Comparison of ENCODE assay signal across 10 cellular contexts in genomic region chr10:71064413-71065118, GRCh38.
DNase-seq lines count a peak whose midpoint lies in the region; TF ChIP-seq lines count a peak whose summit lies in the region.
"Had no signal": no experiment of that assay in that cellular context is flagged by ENCODE, and none has a peak within 500 bp of the region (broad histone marks: within the 10 kb centered on the region; RNA-seq: fewer than 3 reads in every experiment).

No MANE protein-coding gene starts in this region.

- TF ChIP-seq CTCF in MM.1S (IDR thresholded peaks at IDR 0.05; ENCODE audit: low read length) (peak; percentile 32), nephron progenitor cell (IDR thresholded peaks at IDR 0.05) (no peak)

- H3K4me2 ChIP-seq in MM.1S (ENCODE audit: low read depth, low read length): no peak overlapping the region

- H3K27ac ChIP-seq in MM.1S (ENCODE audit: low read length): no peak overlapping the region

- no peaks in the 10 kb centered on the region for H3K79me2 ChIP-seq in MM.1S (ENCODE audit: low read length)

- H3K4me3 ChIP-seq in MM.1S (ENCODE audit: low read length): no peak overlapping the region

- no peak overlapping the region for H3K9ac ChIP-seq in MM.1S (ENCODE audit: low read length)

- no peaks in the 10 kb centered on the region for H3K36me3 ChIP-seq in MM.1S (replicated peaks; ENCODE audit: insufficient read depth, low read length)

- peak overlapping the region; percentile 15 for H3K4me3 Mint-ChIP-seq in nephron progenitor cell
- H3K4me3 Mint-ChIP-seq: activated T-cell treated with anti-CD3 and anti-CD28 coated beads, Interleukin-2, amount 50 U/mL, for 24 hours had no signal

- no peaks in the 10 kb centered on the region for H4K20me1 ChIP-seq in MM.1S (ENCODE audit: insufficient read depth, low read length)

- H3K4me1 ChIP-seq in MM.1S (ENCODE audit: low read length): no peaks in the 10 kb centered on the region

- DNase-seq in ELR (ENCODE audit: low read depth): peak; percentile 11
- no peak for DNase-seq in MM.1S
- DNase-seq in dermis blood vessel endothelial cell: peak; percentile 15
- DNase-seq in nephron progenitor cell: no peak
- DNase-seq in SIG-M5 treated with dmso at 0.1 percent for 504 hours (lab: John Stamatoyannopoulos, UW; ENCODE audit: unreplicated experiment): no peak
- DNase-seq in activated gamma-delta T cell treated with Interleukin-2 at 50 U/mL for 16 hours: no peak
- DNase-seq in NCI-H1436 (lab: John Stamatoyannopoulos, UW): no peak
- DNase-seq in H4 (ENCODE audit: low spot score): no peak
- DNase-seq: activated T-cell treated with anti-CD3 and anti-CD28 coated beads, Interleukin-2, amount 50 U/mL, for 24 hours; KG1 had no signal

- H3K27me3 Mint-ChIP-seq in nephron progenitor cell (ENCODE audit: low read depth, poor library complexity): peaks cover 7% of the 10 kb centered on the region
- H3K27me3 Mint-ChIP-seq: activated T-cell treated with anti-CD3 and anti-CD28 coated beads, Interleukin-2, amount 50 U/mL, for 24 hours had no signal

- no peaks in the 10 kb centered on the region for H3K9me3 ChIP-seq in MM.1S (replicated peaks; ENCODE audit: insufficient read depth, low read length)

- peaks cover 51% of the 10 kb centered on the region for H3K4me1 Mint-ChIP-seq in nephron progenitor cell

- H3K27me3 ChIP-seq in MM.1S (replicated peaks; ENCODE audit: insufficient read depth, low read length): peaks cover 7% of the 10 kb centered on the region

- H3K27ac Mint-ChIP-seq in nephron progenitor cell: peak overlapping the region; percentile 75
- H3K27ac Mint-ChIP-seq: activated T-cell treated with anti-CD3 and anti-CD28 coated beads, Interleukin-2, amount 50 U/mL, for 24 hours had no signal

- H3K9me3 Mint-ChIP-seq in nephron progenitor cell: no peaks in the 10 kb centered on the region
- H3K9me3 Mint-ChIP-seq: activated T-cell treated with anti-CD3 and anti-CD28 coated beads, Interleukin-2, amount 50 U/mL, for 24 hours had no signal

- H3K36me3 Mint-ChIP-seq in nephron progenitor cell (ENCODE audit: low read depth): no peaks in the 10 kb centered on the region

- H2AFZ ChIP-seq in MM.1S (ENCODE audit: low read length): peak overlapping the region; percentile 40; the same call in 1 of the 2 replicates

- no peaks in the 10 kb centered on the region for H3K9me2 ChIP-seq in MM.1S (replicated peaks; ENCODE audit: insufficient read depth, low read length)

- H3F3A ChIP-seq in MM.1S (ENCODE audit: insufficient read depth, low read length): no peaks in the 10 kb centered on the region

Comparison
In these comparisons a context has a peak if more than half of its experiments do, and no peak if none do; other contexts are left out.
1. DNase-seq: peak in ELR (single experiment) and dermis blood vessel endothelial cell (single experiment); none in MM.1S (single experiment), nephron progenitor cell (single experiment), SIG-M5 treated with dmso at 0.1 percent for 504 hours (single experiment), activated gamma-delta T cell treated with Interleukin-2 at 50 U/mL for 16 hours (single experiment), NCI-H1436 (single experiment) and H4 (single experiment).